12 cellular contexts compared by ENCODE assay signal in the genomic region with DNA sequence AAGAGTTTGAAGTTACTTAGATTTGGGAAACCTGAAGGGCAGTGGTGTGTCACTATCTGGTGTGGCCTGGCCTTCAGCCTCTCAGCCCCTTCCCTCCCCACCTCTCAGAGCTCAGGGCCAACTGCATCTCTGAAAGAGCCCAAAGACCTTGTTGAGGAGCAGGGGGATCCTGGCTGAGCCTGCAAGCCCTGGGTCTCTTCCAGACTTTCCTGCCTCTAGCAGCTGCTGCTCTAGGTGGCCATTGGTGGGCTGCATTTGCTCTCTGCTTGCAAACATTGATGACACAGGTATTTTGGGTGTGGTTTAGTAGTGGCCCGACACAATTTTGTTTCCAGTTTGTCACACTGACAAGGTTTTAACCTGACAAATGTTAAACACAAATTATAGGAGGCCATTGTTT. TPM values are rescaled to one million over a fixed set of nuclear protein-coding genes. Genes with fewer than 3 reads are reported as not detected.
A peak's percentile ranks its signal among the peaks of the same experiment; 100 is the strongest.
DNase-seq lines count a peak whose midpoint lies in the region; ATAC-seq and TF ChIP-seq lines count a peak whose summit lies in the region.
"Had no signal": no experiment of that assay in that cellular context is flagged by ENCODE, and none has a peak within 500 bp of the region (broad histone marks: within the 10 kb centered on the region; RNA-seq: fewer than 3 reads in every experiment).

No MANE protein-coding gene starts in this region.

- no peaks in the 10 kb centered on the region for H3K9me3 Mint-ChIP-seq in CD4-positive, alpha-beta T cell
- no peaks in the 10 kb centered on the region for H3K9me3 Mint-ChIP-seq in IgD-negative memory B cell
- H3K9me3 Mint-ChIP-seq in activated naive CD8-positive, alpha-beta T cell treated with anti-CD3 and anti-CD28 coated beads, Interleukin-2, amount 50 U/mL, for 24 hours: no peaks in the 10 kb centered on the region
- H3K9me3 Mint-ChIP-seq: brain had no signal

- H3K4me1 ChIP-seq in osteoblast (ENCODE audit: insufficient read depth, low read length): peaks cover 51% of the 10 kb centered on the region

- DNase-seq in CD4-positive, alpha-beta T cell: no peak
- DNase-seq in activated naive CD8-positive, alpha-beta T cell treated with anti-CD3 and anti-CD28 coated beads, Interleukin-2, amount 50 U/mL, for 24 hours: no peak
- DNase-seq in osteoblast (ENCODE audit: insufficient read length, low spot score, missing footprints): no peak
- no peak for DNase-seq in AG20443 (ENCODE audit: low spot score)
- no peak for DNase-seq in ecto neural progenitor cell (ENCODE audit: low spot score)
- DNase-seq in kidney tubule cell (ENCODE audit: low spot score): no peak
- DNase-seq: activated CD4-positive, alpha-beta T cell treated with anti-CD3 and anti-CD28 coated beads, Interleukin-2, amount 50 U/mL, for 1 hour; kidney glomerular epithelial cell; NCI-H2171 had no signal

- CTCF ChIA-PET in CD4-positive, alpha-beta T cell (lab: Charles Lee): interaction anchor here (0.9 to 1.9 kb wide), 3 partner anchors 16 to 94 kb away, joined by 5 read pairs; no protein-coding TSS in a partner anchor

- H2AFZ ChIP-seq in osteoblast (ENCODE audit: low read length): no peak overlapping the region

- H3K4me2 ChIP-seq in osteoblast (ENCODE audit: insufficient read depth, low read length): no peak overlapping the region

- H3K4me3 ChIP-seq in osteoblast (ENCODE audit: insufficient read depth, low read length): no peak overlapping the region

- no peaks in the 10 kb centered on the region for H3K36me3 ChIP-seq in osteoblast (ENCODE audit: insufficient read depth, low read length)

- H3K27me3 ChIP-seq in CD4-positive, alpha-beta T cell (ENCODE audit: control insufficient read depth, insufficient read depth, low read length): no peaks in the 10 kb centered on the region
- no peaks in the 10 kb centered on the region for H3K27me3 ChIP-seq in osteoblast (ENCODE audit: insufficient read depth, low read length)

- no peaks in the 10 kb centered on the region for H3K9me3 ChIP-seq in CD4-positive, alpha-beta T cell (ENCODE audit: control insufficient read depth, low read length)
- no peaks in the 10 kb centered on the region for H3K9me3 ChIP-seq in osteoblast (ENCODE audit: low read depth, low read length)

- H3K4me3 Mint-ChIP-seq in CD4-positive, alpha-beta T cell: peak overlapping the region; percentile 76
- H3K4me3 Mint-ChIP-seq in IgD-negative memory B cell: peak overlapping the region in 1 of 4 donors; percentile 85
- H3K4me3 Mint-ChIP-seq in activated naive CD8-positive, alpha-beta T cell treated with anti-CD3 and anti-CD28 coated beads, Interleukin-2, amount 50 U/mL, for 24 hours: no peak overlapping the region

- H4K20me1 ChIP-seq in osteoblast (ENCODE audit: insufficient read depth, low read length): no peaks in the 10 kb centered on the region

- intact Hi-C loops in CD4-positive, alpha-beta T cell (cut with DNase I, micrococcal nuclease): loop anchor here in 1 of 2 experiments (5.0 kb wide), 3 partner anchors 49 to 109 kb away; partner anchors contain the start of genes C7orf57 and HUS1

- H3K27ac Mint-ChIP-seq in CD4-positive, alpha-beta T cell: peak overlapping the region; percentile 96
- H3K27ac Mint-ChIP-seq in IgD-negative memory B cell: peak overlapping the region in 2 of 3 donors; percentile 87 to 96
- H3K27ac Mint-ChIP-seq in activated naive CD8-positive, alpha-beta T cell treated with anti-CD3 and anti-CD28 coated beads, Interleukin-2, amount 50 U/mL, for 24 hours: peak overlapping the region; percentile 93

- H3K4me1 Mint-ChIP-seq in CD4-positive, alpha-beta T cell (ENCODE audit: low read depth): peaks cover 73% of the 10 kb centered on the region
- H3K4me1 Mint-ChIP-seq in IgD-negative memory B cell: peaks cover 28 to 32% (median 30%) of the 10 kb centered on the region in 3 donors
- H3K4me1 Mint-ChIP-seq in activated naive CD8-positive, alpha-beta T cell treated with anti-CD3 and anti-CD28 coated beads, Interleukin-2, amount 50 U/mL, for 24 hours: peaks cover 76% of the 10 kb centered on the region

- no peak for TF ChIP-seq CTCF in CD4-positive, alpha-beta T cell (IDR thresholded peaks at IDR 0.05)
- no peak for TF ChIP-seq CTCF in osteoblast (IDR thresholded peaks at IDR 0.05; ENCODE audit: extremely low read depth, low read depth, low read length)

- POLR2A ChIA-PET in CD4-positive, alpha-beta T cell (lab: Charles Lee): interaction anchor here (1.3 kb wide), 1 partner anchor 40 kb away, joined by 3 read pairs; no protein-coding TSS in a partner anchor

- H3K27ac ChIP-seq in CD4-positive, alpha-beta T cell (ENCODE audit: low read depth, low read length): no peak overlapping the region
- H3K27ac ChIP-seq in osteoblast (ENCODE audit: low read depth, low read length): peak overlapping the region; percentile 87

- peaks cover 15% of the 10 kb centered on the region for H3K36me3 Mint-ChIP-seq in CD4-positive, alpha-beta T cell (ENCODE audit: low read depth)
- no peaks in the 10 kb centered on the region for H3K36me3 Mint-ChIP-seq in IgD-negative memory B cell
- peaks cover 16% of the 10 kb centered on the region for H3K36me3 Mint-ChIP-seq in activated naive CD8-positive, alpha-beta T cell treated with anti-CD3 and anti-CD28 coated beads, Interleukin-2, amount 50 U/mL, for 24 hours (ENCODE audit: low read depth)
- H3K36me3 Mint-ChIP-seq: brain had no signal

- ATAC-seq in CD4-positive, alpha-beta T cell (ENCODE audit: poor library complexity): no peak
- ATAC-seq in activated naive CD8-positive, alpha-beta T cell treated with anti-CD3 and anti-CD28 coated beads, Interleukin-2, amount 50 U/mL, for 24 hours: no peak
- no peak for ATAC-seq in HG03521 (IDR thresholded peaks at IDR 0.05; ENCODE audit: unreplicated experiment)

- no peaks in the 10 kb centered on the region for H3K27me3 Mint-ChIP-seq in CD4-positive, alpha-beta T cell
- H3K27me3 Mint-ChIP-seq in IgD-negative memory B cell: no peaks in the 10 kb centered on the region
- no peaks in the 10 kb centered on the region for H3K27me3 Mint-ChIP-seq in activated naive CD8-positive, alpha-beta T cell treated with anti-CD3 and anti-CD28 coated beads, Interleukin-2, amount 50 U/mL, for 24 hours

- peaks cover 12% of the 10 kb centered on the region for H3K79me2 ChIP-seq in osteoblast (ENCODE audit: insufficient read depth, low read length)

RNA-seq across cellular contexts. Expression of gene UPP1, which starts 3.1 kb away (rescaled TPM):
- 100 to 1,000 TPM; 125 to 126 TPM for total RNA-seq in CD4-positive, alpha-beta T cell
- 6.2 TPM for polyA plus RNA-seq in IgD-negative memory B cell
- 30.4 and 35.5 TPM in 2 replicates for total RNA-seq in osteoblast

RNA-seq across cellular contexts. Expression of gene C7orf57, which starts 50.6 kb away (rescaled TPM):
- under 1 TPM in 1 of 2 experiments, not detected in 1; 0.56 TPM for total RNA-seq in CD4-positive, alpha-beta T cell
- not detected for polyA plus RNA-seq in IgD-negative memory B cell
- total RNA-seq in osteoblast: under 0.01 TPM in 2 replicates

RNA-seq across cellular contexts. Expression of gene SUN3, which starts 57.0 kb away (rescaled TPM):
- total RNA-seq in CD4-positive, alpha-beta T cell: not detected
- polyA plus RNA-seq in IgD-negative memory B cell: not detected
- not detected in 2 replicates for total RNA-seq in osteoblast
